In the genomic region with DNA sequence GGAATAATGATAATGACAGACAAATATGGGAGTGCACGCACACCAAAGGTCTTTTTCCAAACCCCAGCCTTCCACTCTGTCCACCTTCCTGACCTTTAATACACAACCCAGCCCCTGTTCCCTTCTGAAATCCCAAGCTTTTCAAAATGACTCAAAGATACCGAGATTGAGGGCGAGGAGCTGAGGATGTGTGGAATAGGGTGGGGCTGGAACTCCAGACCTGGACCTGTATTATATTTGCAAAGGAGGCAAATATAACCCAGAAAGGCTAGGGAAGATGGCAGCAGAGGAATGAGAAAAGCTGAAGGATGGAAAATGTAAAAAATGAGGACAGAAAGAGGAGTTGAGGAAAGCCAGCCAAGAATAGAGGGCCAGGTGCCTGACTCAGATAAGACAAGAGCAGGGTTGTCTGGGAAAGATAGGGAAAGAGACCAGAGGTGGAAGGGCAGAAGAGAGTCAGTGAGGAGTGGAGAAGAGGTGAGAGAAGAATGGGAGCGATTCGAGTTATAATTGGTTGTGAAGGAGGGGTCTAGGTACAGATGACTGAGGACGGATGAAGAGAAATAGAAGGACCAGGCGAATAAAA, we compare ENCODE assay signal across 1 cellular context.
TF ChIP-seq lines count a peak whose summit lies in the region.

No MANE protein-coding gene starts in this region.

TF ChIP-seq in SK-N-SH treated with all-trans-retinoic acid at 6 μM for 48 hours, 23 proteins besides CTCF, POLR2A, EP300 and RAD21 (continued from another document):
- TF ChIP-seq, protein P1, sequence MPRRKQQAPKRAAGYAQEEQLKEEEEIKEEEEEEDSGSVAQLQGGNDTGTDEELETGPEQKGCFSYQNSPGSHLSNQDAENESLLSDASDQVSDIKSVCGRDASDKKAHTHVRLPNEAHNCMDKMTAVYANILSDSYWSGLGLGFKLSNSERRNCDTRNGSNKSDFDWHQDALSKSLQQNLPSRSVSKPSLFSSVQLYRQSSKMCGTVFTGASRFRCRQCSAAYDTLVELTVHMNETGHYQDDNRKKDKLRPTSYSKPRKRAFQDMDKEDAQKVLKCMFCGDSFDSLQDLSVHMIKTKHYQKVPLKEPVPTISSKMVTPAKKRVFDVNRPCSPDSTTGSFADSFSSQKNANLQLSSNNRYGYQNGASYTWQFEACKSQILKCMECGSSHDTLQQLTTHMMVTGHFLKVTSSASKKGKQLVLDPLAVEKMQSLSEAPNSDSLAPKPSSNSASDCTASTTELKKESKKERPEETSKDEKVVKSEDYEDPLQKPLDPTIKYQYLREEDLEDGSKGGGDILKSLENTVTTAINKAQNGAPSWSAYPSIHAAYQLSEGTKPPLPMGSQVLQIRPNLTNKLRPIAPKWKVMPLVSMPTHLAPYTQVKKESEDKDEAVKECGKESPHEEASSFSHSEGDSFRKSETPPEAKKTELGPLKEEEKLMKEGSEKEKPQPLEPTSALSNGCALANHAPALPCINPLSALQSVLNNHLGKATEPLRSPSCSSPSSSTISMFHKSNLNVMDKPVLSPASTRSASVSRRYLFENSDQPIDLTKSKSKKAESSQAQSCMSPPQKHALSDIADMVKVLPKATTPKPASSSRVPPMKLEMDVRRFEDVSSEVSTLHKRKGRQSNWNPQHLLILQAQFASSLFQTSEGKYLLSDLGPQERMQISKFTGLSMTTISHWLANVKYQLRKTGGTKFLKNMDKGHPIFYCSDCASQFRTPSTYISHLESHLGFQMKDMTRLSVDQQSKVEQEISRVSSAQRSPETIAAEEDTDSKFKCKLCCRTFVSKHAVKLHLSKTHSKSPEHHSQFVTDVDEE (CRISPR knock-in tag; IDR thresholded peaks at IDR 0.05) = no peak
- TF ChIP-seq, protein P2, sequence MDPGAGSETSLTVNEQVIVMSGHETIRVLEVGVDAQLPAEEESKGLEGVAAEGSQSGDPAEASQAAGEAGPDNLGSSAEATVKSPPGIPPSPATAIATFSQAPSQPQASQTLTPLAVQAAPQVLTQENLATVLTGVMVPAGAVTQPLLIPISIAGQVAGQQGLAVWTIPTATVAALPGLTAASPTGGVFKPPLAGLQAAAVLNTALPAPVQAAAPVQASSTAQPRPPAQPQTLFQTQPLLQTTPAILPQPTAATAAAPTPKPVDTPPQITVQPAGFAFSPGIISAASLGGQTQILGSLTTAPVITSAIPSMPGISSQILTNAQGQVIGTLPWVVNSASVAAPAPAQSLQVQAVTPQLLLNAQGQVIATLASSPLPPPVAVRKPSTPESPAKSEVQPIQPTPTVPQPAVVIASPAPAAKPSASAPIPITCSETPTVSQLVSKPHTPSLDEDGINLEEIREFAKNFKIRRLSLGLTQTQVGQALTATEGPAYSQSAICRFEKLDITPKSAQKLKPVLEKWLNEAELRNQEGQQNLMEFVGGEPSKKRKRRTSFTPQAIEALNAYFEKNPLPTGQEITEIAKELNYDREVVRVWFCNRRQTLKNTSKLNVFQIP (CRISPR knock-in tag; IDR thresholded peaks at IDR 0.05; ENCODE audit: borderline replicate concordance, low read depth) = no peak
- no peak for TF ChIP-seq TOX (CRISPR knock-in tag; IDR thresholded peaks at IDR 0.05; ENCODE audit: borderline replicate concordance)
TF ChIP-seq in SK-N-SH treated with all-trans-retinoic acid at 6 μM for 48 hours: peak in this region for 0.
